In the genomic region with DNA sequence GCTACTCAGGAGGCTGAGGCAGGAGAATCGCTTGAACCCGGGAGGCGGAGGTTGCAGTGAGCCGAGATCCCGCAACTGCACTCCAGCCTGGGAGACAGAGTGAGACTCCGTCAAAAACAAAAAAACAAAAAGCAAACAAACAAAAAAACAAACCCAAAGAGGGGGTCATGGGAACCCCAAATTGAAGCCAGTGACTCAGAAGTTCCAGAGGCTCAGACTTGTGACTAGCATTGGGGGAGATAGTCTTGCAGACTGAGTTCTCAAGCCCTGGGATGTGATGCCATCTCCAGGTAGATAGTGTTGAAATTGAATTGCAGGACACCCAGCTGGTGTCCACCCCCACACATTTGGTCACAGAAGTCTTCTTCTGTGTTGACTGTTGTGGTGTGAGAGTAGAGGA, we compare ENCODE assay signal across 13 cellular contexts. TPM values are rescaled to one million over a fixed set of nuclear protein-coding genes. Genes with fewer than 3 reads are reported as not detected.
A peak's percentile ranks its signal among the peaks of the same experiment; 100 is the strongest.
DNase-seq lines count a peak whose midpoint lies in the region; ATAC-seq and TF ChIP-seq lines count a peak whose summit lies in the region.
"Had no signal": no experiment of that assay in that cellular context is flagged by ENCODE, and none has a peak within 500 bp of the region (broad histone marks: within the 10 kb centered on the region; RNA-seq: fewer than 3 reads in every experiment).

No MANE protein-coding gene starts in this region.

- no peaks in the 10 kb centered on the region for H3K36me3 ChIP-seq in SK-N-MC (ENCODE audit: insufficient read depth, low read length)

- H3K9ac ChIP-seq in SK-N-MC (ENCODE audit: insufficient read length) = no peak overlapping the region

- intact Hi-C loops in activated CD4-positive, alpha-beta T cell treated with anti-CD3 and anti-CD28 coated beads for 36 hours (cut with DNase I, micrococcal nuclease) = loop anchor here in 1 of 2 experiments (5.0 to 10.0 kb wide), 2 partner anchors 201 to 521 kb away; no protein-coding TSS in a partner anchor
- intact Hi-C loops in sciatic nerve (cut with DNase I) = no loop called here

- peaks cover 52% of the 10 kb centered on the region for H3K4me1 Mint-ChIP-seq in activated CD4-positive, alpha-beta T cell treated with anti-CD3 and anti-CD28 coated beads for 36 hours

- no peaks in the 10 kb centered on the region for H3K9me3 ChIP-seq in SK-N-MC (ENCODE audit: low read depth, low read length)

- H3K27ac ChIP-seq in SK-N-MC = peak overlapping the region; percentile 81

- peak; percentile 12 for ATAC-seq in activated CD4-positive, alpha-beta T cell treated with anti-CD3 and anti-CD28 coated beads for 36 hours
- ATAC-seq in sciatic nerve (peak; percentile 37), GM18868 (IDR thresholded peaks at IDR 0.05; ENCODE audit: unreplicated experiment) (no peak)

- DNase-seq in activated CD4-positive, alpha-beta T cell treated with anti-CD3 and anti-CD28 coated beads for 36 hours = peak; percentile 63
- DNase-seq in activated CD4-positive, alpha-beta T cell treated with anti-CD3 and anti-CD28 coated beads, Interleukin-2, amount 50 U/mL, for 4 hours = no peak
- DNase-seq in SK-N-MC (ENCODE audit: low read depth, low spot score) = no peak
- no peak for DNase-seq in epithelial cell of proximal tubule (ENCODE audit: low read depth)
- DNase-seq in sciatic nerve (ENCODE audit: low spot score) = no peak
- no peak for DNase-seq in DMS 273 treated with DMSO at 0.1 percent for 48 hours (lab: John Stamatoyannopoulos, UW)
- no peak for DNase-seq in DMS 273 (lab: John Stamatoyannopoulos, UW; ENCODE audit: unreplicated experiment)
- DNase-seq: NCI-H774 had no signal

- TF ChIP-seq CTCF in epithelial cell of proximal tubule (conservative IDR thresholded peaks at IDR 0.05; ENCODE audit: low read depth, low read length) = peak; percentile 31

- H3K27ac Mint-ChIP-seq in activated CD4-positive, alpha-beta T cell treated with anti-CD3 and anti-CD28 coated beads for 36 hours = peak overlapping the region; percentile 48

- H3K36me3 Mint-ChIP-seq in activated CD4-positive, alpha-beta T cell treated with anti-CD3 and anti-CD28 coated beads for 36 hours (ENCODE audit: low read depth) = peaks cover 12% of the 10 kb centered on the region

- no peaks in the 10 kb centered on the region for H3K27me3 Mint-ChIP-seq in activated CD4-positive, alpha-beta T cell treated with anti-CD3 and anti-CD28 coated beads for 36 hours

- peaks cover 5% of the 10 kb centered on the region for H3K9me3 Mint-ChIP-seq in activated CD4-positive, alpha-beta T cell treated with anti-CD3 and anti-CD28 coated beads for 36 hours (ENCODE audit: low read depth)

- H3K4me3 ChIP-seq in SK-N-MC (peak overlapping the region; percentile 1; the same call in 1 of the 2 replicates), epithelial cell of proximal tubule (ENCODE audit: low read depth, low read length) (no peak overlapping the region)

- POLR2A ChIA-PET in activated CD4-positive, alpha-beta T cell treated with anti-CD3 and anti-CD28 coated beads for 36 hours (lab: Charles Lee) = no interaction called here

- H3K4me3 Mint-ChIP-seq in activated CD4-positive, alpha-beta T cell treated with anti-CD3 and anti-CD28 coated beads for 36 hours = no peak overlapping the region

- CTCF ChIA-PET in activated CD4-positive, alpha-beta T cell treated with anti-CD3 and anti-CD28 coated beads for 36 hours (lab: Charles Lee) = interaction anchor here (0.8 to 1.6 kb wide), 2 partner anchors 30 to 45 kb away, joined by 3 read pairs; no protein-coding TSS in a partner anchor

RNA-seq across cellular contexts. Expression of gene ENO1, which starts 24.9 kb away (rescaled TPM):
- 1,000 to 10,000 TPM; 2,573 to 3,583 TPM for total RNA-seq in activated CD4-positive, alpha-beta T cell treated with anti-CD3 and anti-CD28 coated beads for 36 hours
- total RNA-seq in epithelial cell of proximal tubule (2,577 and 2,907 TPM in 2 replicates), sciatic nerve (371 TPM)

RNA-seq across cellular contexts. Expression of gene CA6, which starts 42.3 kb away (rescaled TPM):
- total RNA-seq in activated CD4-positive, alpha-beta T cell treated with anti-CD3 and anti-CD28 coated beads for 36 hours = under 1 TPM in 1 of 2 experiments, not detected in 1; 0.27 TPM
- not detected in 2 replicates for total RNA-seq in epithelial cell of proximal tubule
- total RNA-seq in sciatic nerve = not detected
- total RNA-seq: dermis microvascular lymphatic vessel endothelial cell, kidney epithelial cell, skeletal muscle tissue, subcutaneous adipose tissue had no signal
